Comparison of ENCODE assay signal across 1 cellular context in genomic region chr20:22921595-22922421, GRCh38.
TF ChIP-seq lines count a peak whose summit lies in the region.

No MANE protein-coding gene starts in this region.

TF ChIP-seq in K562, 482 proteins besides CTCF, POLR2A, EP300 and RAD21 (continued from another document):
- TF ChIP-seq ATF6 (CRISPR knock-in tag; IDR thresholded peaks at IDR 0.05) (no peak), NR2F6 (CRISPR knock-in tag; IDR thresholded peaks at IDR 0.05) (no peak), JUNB (CRISPR knock-in tag; conservative IDR thresholded peaks at IDR 0.05) (peak; percentile 43; the same call in 1 of the 2 replicates), ZNF639 (CRISPR knock-in tag; conservative IDR thresholded peaks at IDR 0.05 in 1 of 2, IDR thresholded peaks at IDR 0.05 in 1 of 2) (peak in 1 of 2 experiments; percentile 30; a peak in 1 of 4 replicates), PRPF4 (IDR thresholded peaks at IDR 0.05; ENCODE audit: insufficient read depth, low read depth, low read length, poor library complexity, severe bottlenecking) (no peak), CTBP1 (IDR thresholded peaks at IDR 0.05; ENCODE audit: borderline replicate concordance) (0 out of 2 replicates have a peak, but pooled peaks have one; percentile 18), KDM1A (IDR thresholded peaks at IDR 0.05) (0 out of 4 replicates have a peak, but pooled peaks of 1 of the 2 experiments have one; percentile 24), JUN (IDR thresholded peaks at IDR 0.05; ENCODE audit: borderline replicate concordance, low read depth, low read length) (peak; percentile 91), JUN (CRISPR knock-in tag; IDR thresholded peaks at IDR 0.05; ENCODE audit: borderline replicate concordance) (no peak), GABPA (tag; conservative IDR thresholded peaks at IDR 0.05; ENCODE audit: low read depth) (peak; percentile 38; the same call in 1 of the 2 replicates), USF1 (CRISPR knock-in tag; IDR thresholded peaks at IDR 0.05) (no peak), FOS (IDR thresholded peaks at IDR 0.05; ENCODE audit: extremely low read depth, insufficient read length) (peak; percentile 18), NCOR1 (IDR thresholded peaks at IDR 0.05) (peak; percentile 33; the same call in 1 of the 2 replicates), ZNF695 (CRISPR knock-in tag; IDR thresholded peaks at IDR 0.05) (no peak), HES1 (IDR thresholded peaks at IDR 0.05; ENCODE audit: low read depth) (peak; percentile 73), CBFA2T2 (conservative IDR thresholded peaks at IDR 0.05) (peak; percentile 19; the same call in 1 of the 2 replicates), CREM (IDR thresholded peaks at IDR 0.05; ENCODE audit: low read depth) (peak; percentile 23; the same call in 1 of the 2 replicates), MEIS2 (IDR thresholded peaks at IDR 0.05; ENCODE audit: partially characterized antibody) (peak; percentile 89), ELK3 (CRISPR knock-in tag; IDR thresholded peaks at IDR 0.05) (no peak), ARID1B (IDR thresholded peaks at IDR 0.05) (peak; percentile 88), TEAD1 (CRISPR knock-in tag; IDR thresholded peaks at IDR 0.05) (peak in 1 of 2 experiments; percentile 83; a peak in 1 of 4 replicates), FOXA3 (CRISPR knock-in tag; conservative IDR thresholded peaks at IDR 0.05 in 1 of 2, IDR thresholded peaks at IDR 0.05 in 1 of 2) (peak in 1 of 2 experiments; percentile 70; a peak in 1 of 4 replicates)
